Comparison of ENCODE assay signal across 13 cellular contexts in the genomic region with DNA sequence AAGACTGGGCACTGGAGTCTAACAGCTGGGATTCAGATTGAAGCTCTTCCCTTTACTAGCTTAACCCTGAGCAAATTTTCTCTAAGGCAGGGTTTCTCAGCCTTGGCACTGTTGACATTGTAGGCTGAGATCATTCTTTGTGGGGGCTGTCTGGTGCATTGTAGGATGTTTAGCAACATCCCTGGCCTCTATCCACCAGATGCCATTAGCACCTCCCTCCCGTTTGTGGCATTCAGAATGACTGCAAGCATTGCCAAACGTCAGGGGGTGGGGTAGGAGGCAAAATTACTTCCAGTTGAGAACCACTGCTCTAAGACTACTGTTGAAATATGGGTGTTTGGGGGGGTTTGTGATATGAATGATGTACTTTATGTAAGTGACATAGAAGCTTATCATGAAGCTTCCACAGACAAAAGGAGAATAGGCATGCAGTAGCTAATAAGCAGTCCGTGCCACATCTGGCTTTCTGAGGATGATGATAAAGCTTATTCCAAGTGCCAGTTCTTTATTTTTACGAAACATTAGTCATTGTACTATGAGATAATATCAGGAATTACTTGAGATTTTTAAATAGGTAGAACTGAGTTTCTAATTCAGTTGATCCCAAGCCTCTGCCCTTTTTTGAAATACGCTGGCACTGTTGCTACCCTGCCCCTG. TPM values are rescaled to one million over a fixed set of nuclear protein-coding genes. Genes with fewer than 3 reads are reported as not detected.
DNase-seq lines count a peak whose midpoint lies in the region; ATAC-seq and TF ChIP-seq lines count a peak whose summit lies in the region.
"Had no signal": no experiment of that assay in that cellular context is flagged by ENCODE, and none has a peak within 500 bp of the region (broad histone marks: within the 10 kb centered on the region; RNA-seq: fewer than 3 reads in every experiment).

No MANE protein-coding gene starts in this region.

- no peaks in the 10 kb centered on the region for H3K9me3 Mint-ChIP-seq in CD8-positive, alpha-beta T cell
- H3K9me3 Mint-ChIP-seq in stimulated activated memory B cell treated with anti-CD40 and anti-IgM and Interleukin-4, amounts not matched to agents 10 μg/mL and 1 μg/mL and 100 μg/mL, for 72 hours: no peaks in the 10 kb centered on the region

- H3K4me3 Mint-ChIP-seq in CD8-positive, alpha-beta T cell: no peak overlapping the region
- H3K4me3 Mint-ChIP-seq in stimulated activated memory B cell treated with anti-CD40 and anti-IgM and Interleukin-4, amounts not matched to agents 10 μg/mL and 1 μg/mL and 100 μg/mL, for 72 hours: no peak overlapping the region
- H3K4me3 Mint-ChIP-seq: brain had no signal

- H3K9me3 ChIP-seq in CD8-positive, alpha-beta T cell (ENCODE audit: low read length): no peaks in the 10 kb centered on the region
- H3K9me3 ChIP-seq: spleen, thoracic aorta had no signal

- peaks cover 15% of the 10 kb centered on the region for H3K4me1 ChIP-seq in CD8-positive, alpha-beta T cell (ENCODE audit: insufficient read depth, low read length)

- no peaks in the 10 kb centered on the region for H3K27me3 ChIP-seq in CD8-positive, alpha-beta T cell (ENCODE audit: insufficient read depth, low read length)
- H3K27me3 ChIP-seq: spleen had no signal

- H3K27ac Mint-ChIP-seq in CD8-positive, alpha-beta T cell: peak overlapping the region; percentile 39
- H3K27ac Mint-ChIP-seq in stimulated activated memory B cell treated with anti-CD40 and anti-IgM and Interleukin-4, amounts not matched to agents 10 μg/mL and 1 μg/mL and 100 μg/mL, for 72 hours: no peak overlapping the region

- peaks cover 13% of the 10 kb centered on the region for H3K36me3 Mint-ChIP-seq in CD8-positive, alpha-beta T cell
- peaks cover 18% of the 10 kb centered on the region for H3K36me3 Mint-ChIP-seq in stimulated activated memory B cell treated with anti-CD40 and anti-IgM and Interleukin-4, amounts not matched to agents 10 μg/mL and 1 μg/mL and 100 μg/mL, for 72 hours

- H3K4me1 Mint-ChIP-seq in CD8-positive, alpha-beta T cell (ENCODE audit: low read depth): peaks cover 65% of the 10 kb centered on the region
- peaks cover 46% of the 10 kb centered on the region for H3K4me1 Mint-ChIP-seq in stimulated activated memory B cell treated with anti-CD40 and anti-IgM and Interleukin-4, amounts not matched to agents 10 μg/mL and 1 μg/mL and 100 μg/mL, for 72 hours

- CTCF ChIA-PET in CD8-positive, alpha-beta T cell (lab: Charles Lee): interaction anchor here (1.1 kb wide), 1 partner anchor 11 kb away, joined by 4 read pairs; no protein-coding TSS in a partner anchor

- no peak for ATAC-seq in CD8-positive, alpha-beta T cell
- ATAC-seq in GM21515 (IDR thresholded peaks at IDR 0.05; ENCODE audit: unreplicated experiment): no peak
- ATAC-seq in stimulated activated memory B cell treated with anti-CD40 and anti-IgM and Interleukin-4, amounts not matched to agents 10 μg/mL and 1 μg/mL and 100 μg/mL, for 72 hours: no peak

- no peak for TF ChIP-seq CTCF in CD8-positive, alpha-beta T cell (IDR thresholded peaks at IDR 0.05)

- H3K27me3 Mint-ChIP-seq in CD8-positive, alpha-beta T cell (ENCODE audit: low read depth): no peaks in the 10 kb centered on the region
- no peaks in the 10 kb centered on the region for H3K27me3 Mint-ChIP-seq in stimulated activated memory B cell treated with anti-CD40 and anti-IgM and Interleukin-4, amounts not matched to agents 10 μg/mL and 1 μg/mL and 100 μg/mL, for 72 hours
- H3K27me3 Mint-ChIP-seq: brain had no signal

- H3K4me3 ChIP-seq in CD8-positive, alpha-beta T cell (ENCODE audit: low read depth, low read length): no peak overlapping the region
- H3K4me3 ChIP-seq: spleen, thoracic aorta had no signal

- DNase-seq in CD8-positive, alpha-beta T cell: no peak
- peak; percentile 92 for DNase-seq in NCI-H226
- DNase-seq in dermis blood vessel endothelial cell: peak; percentile 56
- peak; percentile 70 for DNase-seq in myocyte (ENCODE audit: low read depth)
- DNase-seq in HK-2 (ENCODE audit: unreplicated experiment): no peak
- no peak for DNase-seq in stimulated activated naive CD4-positive, alpha-beta T cell treated with Interleukin-2 at 50 U/mL for 16 hours (lab: John Stamatoyannopoulos, UW)
- DNase-seq: activated CD4-positive, CD25-positive, alpha-beta regulatory T cell treated with anti-CD3 and anti-CD28 coated beads, Interleukin-2, amount 50 U/mL, for 72 hours; NCI-H524; spleen had no signal

- no peaks in the 10 kb centered on the region for H3K36me3 ChIP-seq in CD8-positive, alpha-beta T cell (ENCODE audit: insufficient read depth, low read length)
- H3K36me3 ChIP-seq: thoracic aorta had no signal

- intact Hi-C loops in CD8-positive, alpha-beta T cell (cut with DNase I, micrococcal nuclease): no loop called here

- POLR2A ChIA-PET in CD8-positive, alpha-beta T cell (lab: Charles Lee): no interaction called here

- H3K27ac ChIP-seq in CD8-positive, alpha-beta T cell (ENCODE audit: low read depth, low read length): no peak overlapping the region
- H3K27ac ChIP-seq: spleen, thoracic aorta had no signal

RNA-seq across cellular contexts. Expression of gene NKIRAS1, which starts 39.3 kb away (rescaled TPM):
- total RNA-seq in CD8-positive, alpha-beta T cell: 1 to 10 TPM; 4.5 to 6.2 TPM
- total RNA-seq in dermis blood vessel endothelial cell (6.0 and 6.8 TPM in 2 replicates), myocyte (27.2 and 34.1 TPM in 2 replicates)
- 10.6 TPM for polyA plus RNA-seq in myocyte (2012)

RNA-seq across cellular contexts. Expression of gene RPL15, which starts 39.5 kb away (rescaled TPM):
- total RNA-seq in CD8-positive, alpha-beta T cell: 1,000 to 10,000 TPM; 2,460 to 2,470 TPM
- 1,782 and 3,418 TPM in 2 replicates for total RNA-seq in dermis blood vessel endothelial cell
- total RNA-seq in myocyte: 1,284 and 1,647 TPM in 2 replicates
- polyA plus RNA-seq in myocyte (2012): 2,127 TPM

Comparison
In these comparisons a context has a peak if more than half of its experiments do, and no peak if none do; other contexts are left out.
1. DNase-seq: peak in NCI-H226 (single experiment), dermis blood vessel endothelial cell (single experiment) and myocyte (single experiment); none in CD8-positive, alpha-beta T cell (0 of 7), HK-2 (single experiment) and stimulated activated naive CD4-positive, alpha-beta T cell treated with Interleukin-2 at 50 U/mL for 16 hours (single experiment).